In the genomic region with DNA sequence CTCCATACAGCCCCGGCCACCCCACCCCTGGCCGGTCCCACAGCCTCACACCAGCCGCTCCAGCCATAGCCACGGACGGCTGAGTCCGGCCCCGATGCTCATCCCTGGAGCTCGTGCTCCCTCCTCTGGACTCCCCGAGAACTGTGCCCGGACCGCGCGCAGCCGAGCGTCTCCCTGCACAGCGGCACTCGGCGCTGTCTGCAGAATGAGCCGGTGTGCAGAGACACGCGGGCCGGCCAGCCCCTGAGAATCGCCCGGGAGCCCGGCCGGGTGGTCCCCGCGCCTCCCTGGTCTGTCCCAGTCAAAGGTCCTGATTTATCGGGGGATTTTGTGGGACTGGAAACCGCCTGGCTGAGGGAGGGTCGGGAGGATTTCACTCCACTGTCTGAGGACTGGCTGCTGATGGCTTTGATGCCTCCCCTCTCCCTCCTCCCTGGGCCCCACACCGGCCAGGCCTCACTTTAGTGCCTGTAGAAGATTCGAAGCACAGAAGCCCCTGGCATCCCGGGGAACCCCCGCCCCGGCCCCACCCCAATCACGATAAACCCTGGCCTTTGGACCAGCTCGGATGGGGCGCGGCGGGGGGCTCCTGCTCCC, we compare ENCODE assay signal across 8 cellular contexts.
A peak's percentile ranks its signal among the peaks of the same experiment; 100 is the strongest.
DNase-seq lines count a peak whose midpoint lies in the region; ATAC-seq, FAIRE-seq and TF ChIP-seq lines count a peak whose summit lies in the region.

No MANE protein-coding gene starts in this region.

- no peaks in the 10 kb centered on the region for H3K4me1 ChIP-seq in Panc1 (ENCODE audit: control insufficient read depth, insufficient read depth, low read length)
- H3K4me1 ChIP-seq in gastroesophageal sphincter: peaks cover 0 to 7% (median 0%) of the 10 kb centered on the region in 3 donors
- peaks cover 0 to 7% (median 3%) of the 10 kb centered on the region in 4 donors for H3K4me1 ChIP-seq in tibial nerve

- H3K36me3 Mint-ChIP-seq in activated T-helper 2 cell treated with anti-CD3 and anti-CD28 coated beads, Interferon-gamma antibody, Interleukin-2, Interleukin-4, amounts not matched to agents 10 μg/mL and 5 μg/mL and 100 μg/mL, durations not matched to agents 14 hours and 24 hours and 36 hours (ENCODE audit: low read depth): no peaks in the 10 kb centered on the region

- peaks cover 30% of the 10 kb centered on the region for H3K27me3 Mint-ChIP-seq in activated T-helper 2 cell treated with anti-CD3 and anti-CD28 coated beads, Interferon-gamma antibody, Interleukin-2, Interleukin-4, amounts not matched to agents 10 μg/mL and 5 μg/mL and 100 μg/mL, durations not matched to agents 14 hours and 24 hours and 36 hours (ENCODE audit: low read depth)

- ATAC-seq in HG03280 (IDR thresholded peaks at IDR 0.05; ENCODE audit: unreplicated experiment) (peak; percentile 79), Panc1 (peak; percentile 95), gastroesophageal sphincter (peak; percentile 71), HG02623 (IDR thresholded peaks at IDR 0.05; ENCODE audit: unreplicated experiment) (no peak)

- intact Hi-C loops in Panc1 (cut with micrococcal nuclease; ENCODE audit: unreplicated experiment): no loop called here
- intact Hi-C loops in activated T-helper 2 cell treated with anti-CD3 and anti-CD28 coated beads, Interferon-gamma antibody, Interleukin-2, Interleukin-4, amounts not matched to agents 10 μg/mL and 5 μg/mL and 100 μg/mL, durations not matched to agents 14 hours and 24 hours and 36 hours (cut with micrococcal nuclease): no loop called here

- H3K27ac ChIP-seq in Panc1 (ENCODE audit: low read length) (no peak overlapping the region), gastroesophageal sphincter (no peak overlapping the region), tibial nerve (no peak overlapping the region)

- no peak overlapping the region for H3K4me3 ChIP-seq in Panc1 (ENCODE audit: low read depth in 2 of 2, low read length in 2 of 2)
- peak overlapping the region in 1 of 2 donors; percentile 33 for H3K4me3 ChIP-seq in gastroesophageal sphincter
- H3K4me3 ChIP-seq in tibial nerve: peak overlapping the region in 2 of 4 donors; percentile 12 to 32

- FAIRE-seq in D721Med (lab: Jason Lieb, UNC): no peak

- peaks cover 8% of the 10 kb centered on the region for H3K4me1 Mint-ChIP-seq in activated T-helper 2 cell treated with anti-CD3 and anti-CD28 coated beads, Interferon-gamma antibody, Interleukin-2, Interleukin-4, amounts not matched to agents 10 μg/mL and 5 μg/mL and 100 μg/mL, durations not matched to agents 14 hours and 24 hours and 36 hours (ENCODE audit: low read depth)

- POLR2A ChIA-PET in Panc1 (lab: Charles Lee): no interaction called here

- H3K27ac Mint-ChIP-seq in activated T-helper 2 cell treated with anti-CD3 and anti-CD28 coated beads, Interferon-gamma antibody, Interleukin-2, Interleukin-4, amounts not matched to agents 10 μg/mL and 5 μg/mL and 100 μg/mL, durations not matched to agents 14 hours and 24 hours and 36 hours: no peak overlapping the region

- TF ChIP-seq CTCF in D721Med (IDR thresholded peaks at IDR 0.05; ENCODE audit: insufficient read depth, missing control alignments): peak; percentile 46
- peak; percentile 83 for TF ChIP-seq CTCF in Panc1 (IDR thresholded peaks at IDR 0.05)
- TF ChIP-seq CTCF in gastroesophageal sphincter (IDR thresholded peaks at IDR 0.05): peak in 3 of 4 experiments; percentile 20 to 62 (median 62)
- TF ChIP-seq CTCF in tibial nerve (IDR thresholded peaks at IDR 0.05): peak; percentile 25 to 51 (median 39)

- in situ Hi-C loops in Panc1 (cut with HindIII; ENCODE audit: low pct_unique_long_range_greater_than_20kb, low sequenced_read_pairs): no loop called here

- H3K27me3 ChIP-seq in Panc1 (ENCODE audit: control insufficient read depth, insufficient read depth, low read length) (no peaks in the 10 kb centered on the region; the same call in none of the 2 replicates), gastroesophageal sphincter (peaks cover 91% of the 10 kb centered on the region), tibial nerve (peaks cover 0 to 47% of the 10 kb centered on the region in 2 donors)

- TF ChIP-seq POLR2A in gastroesophageal sphincter (IDR thresholded peaks at IDR 0.05) (no peak), tibial nerve (IDR thresholded peaks at IDR 0.05) (no peak)

- peak overlapping the region; percentile 66 for H3K4me3 Mint-ChIP-seq in activated T-helper 2 cell treated with anti-CD3 and anti-CD28 coated beads, Interferon-gamma antibody, Interleukin-2, Interleukin-4, amounts not matched to agents 10 μg/mL and 5 μg/mL and 100 μg/mL, durations not matched to agents 14 hours and 24 hours and 36 hours (ENCODE audit: low read depth)

- WGBS in gastroesophageal sphincter (ENCODE audit: low coverage in 1 of 2), 2 donors: 0% methylated on average over 6 of the region's 41 CpGs; no CpG with 5 or more reads in 1 of the 2 donors
- WGBS in tibial nerve, 2 donors: 12 to 25% methylated on average over 20 to 23 of the region's 41 CpGs

- no peaks in the 10 kb centered on the region for H3K9me3 Mint-ChIP-seq in activated T-helper 2 cell treated with anti-CD3 and anti-CD28 coated beads, Interferon-gamma antibody, Interleukin-2, Interleukin-4, amounts not matched to agents 10 μg/mL and 5 μg/mL and 100 μg/mL, durations not matched to agents 14 hours and 24 hours and 36 hours

- H3K9me3 ChIP-seq in Panc1 (ENCODE audit: control insufficient read depth, insufficient read depth, low read depth, low read length) (no peaks in the 10 kb centered on the region), gastroesophageal sphincter (no peaks in the 10 kb centered on the region), tibial nerve (no peaks in the 10 kb centered on the region)

- TF ChIP-seq EP300 in gastroesophageal sphincter (IDR thresholded peaks at IDR 0.05) (no peak), tibial nerve (IDR thresholded peaks at IDR 0.05) (no peak)

- CTCF ChIA-PET in Panc1 (lab: Charles Lee): no interaction called here

- H3K36me3 ChIP-seq in Panc1 (ENCODE audit: control insufficient read depth, insufficient read depth, low read length): no peaks in the 10 kb centered on the region
- no peaks in the 10 kb centered on the region for H3K36me3 ChIP-seq in gastroesophageal sphincter
- no peaks in the 10 kb centered on the region for H3K36me3 ChIP-seq in tibial nerve

- no TSS peak for BruUV-seq in Panc1 (replicated peaks; lab: Mats Ljungman, UMichigan)

- DNase-seq in D721Med (ENCODE audit: insufficient read length, low spot score): peak; percentile 50
- DNase-seq in Panc1 (ENCODE audit: low read depth, low spot score): no peak
- DNase-seq in activated T-helper 2 cell treated with anti-CD3 and anti-CD28 coated beads, Interferon-gamma antibody, Interleukin-2, Interleukin-4, amounts not matched to agents 10 μg/mL and 5 μg/mL and 100 μg/mL, durations not matched to agents 14 hours and 24 hours and 36 hours (ENCODE audit: low spot score): peak; percentile 69
- DNase-seq in pons (ENCODE audit: low spot score): peak; percentile 36
- DNase-seq in tibial nerve (ENCODE audit: low spot score in 2 of 2): peak in 1 of 2 donors; percentile 43
